ENCODE assay signal across 11 cellular contexts in genomic region chr12:116164976-116165425, GRCh38.
DNase-seq lines count a peak whose midpoint lies in the region; ATAC-seq, FAIRE-seq and TF ChIP-seq lines count a peak whose summit lies in the region.
"Had no signal": no experiment of that assay in that cellular context is flagged by ENCODE, and none has a peak within 500 bp of the region (broad histone marks: within the 10 kb centered on the region; RNA-seq: fewer than 3 reads in every experiment).

No MANE protein-coding gene starts in this region.

- no peaks in the 10 kb centered on the region for H3K36me3 Mint-ChIP-seq in activated naive CD4-positive, alpha-beta T cell treated with anti-CD3 and anti-CD28 coated beads, Interleukin-2, amount 50 U/mL, for 24 hours
- H3K36me3 Mint-ChIP-seq in activated T-helper 17 cell treated with anti-CD3 and anti-CD28 coated beads, Interleukin-2, amount 50 U/mL, for 72 hours (ENCODE audit: low read depth): no peaks in the 10 kb centered on the region
- no peaks in the 10 kb centered on the region for H3K36me3 Mint-ChIP-seq in type B pancreatic cell

- peak overlapping the region; percentile 35 for H3K4me2 ChIP-seq in keratinocyte (ENCODE audit: control insufficient read depth, extremely low read depth, insufficient read depth, low read depth, low read length)

- WGBS in spleen, 5 donors: 86 to 94% (median 89%) methylated on average over 4 of the region's 4 CpGs

- peaks cover 13% of the 10 kb centered on the region for H4K20me1 ChIP-seq in keratinocyte (ENCODE audit: control insufficient read depth, extremely low read depth, insufficient read depth, low read length)

- dilution Hi-C loops in keratinocyte (cut with MboI; ENCODE audit: extremely low pct_ligation_motif_present, low sequenced_read_pairs): no loop called here

- H2AFZ ChIP-seq in keratinocyte (ENCODE audit: control insufficient read depth, low read length): no peak overlapping the region

- TF ChIP-seq CTCF in keratinocyte (optimal IDR thresholded peaks at IDR 0.05 in 1 of 3, IDR thresholded peaks at IDR 0.05 in 1 of 3, conservative IDR thresholded peaks at IDR 0.05 in 1 of 3; ENCODE audit: extremely low read depth in 1 of 3, insufficient read depth in 2 of 3, low read length in 3 of 3) (no peak), type B pancreatic cell (conservative IDR thresholded peaks at IDR 0.05) (no peak), spleen (IDR thresholded peaks at IDR 0.05 in 8 of 11, conservative IDR thresholded peaks at IDR 0.05 in 3 of 11) (no peak)

- H3K27ac Mint-ChIP-seq in activated naive CD4-positive, alpha-beta T cell treated with anti-CD3 and anti-CD28 coated beads, Interleukin-2, amount 50 U/mL, for 24 hours: peak overlapping the region; percentile 65
- peak overlapping the region; percentile 1 for H3K27ac Mint-ChIP-seq in activated T-helper 17 cell treated with anti-CD3 and anti-CD28 coated beads, Interleukin-2, amount 50 U/mL, for 72 hours
- peak overlapping the region; percentile 43 for H3K27ac Mint-ChIP-seq in type B pancreatic cell

- ATAC-seq in activated T-helper 17 cell treated with anti-CD3 and anti-CD28 coated beads, Interleukin-2, amount 50 U/mL, for 72 hours (replicated peaks): peak; percentile 91
- ATAC-seq in GM21717 (IDR thresholded peaks at IDR 0.05; ENCODE audit: unreplicated experiment) (no peak), GM19035 (IDR thresholded peaks at IDR 0.05; ENCODE audit: unreplicated experiment) (no peak)

- H3K4me3 Mint-ChIP-seq in activated naive CD4-positive, alpha-beta T cell treated with anti-CD3 and anti-CD28 coated beads, Interleukin-2, amount 50 U/mL, for 24 hours: peak overlapping the region; percentile 28
- H3K4me3 Mint-ChIP-seq in activated T-helper 17 cell treated with anti-CD3 and anti-CD28 coated beads, Interleukin-2, amount 50 U/mL, for 72 hours: peak overlapping the region; percentile 24
- no peak overlapping the region for H3K4me3 Mint-ChIP-seq in type B pancreatic cell

- no peak overlapping the region for H3K9ac ChIP-seq in keratinocyte (ENCODE audit: control insufficient read depth, extremely low read depth, insufficient read depth, low read length)

- no peaks in the 10 kb centered on the region for H3K9me3 Mint-ChIP-seq in activated naive CD4-positive, alpha-beta T cell treated with anti-CD3 and anti-CD28 coated beads, Interleukin-2, amount 50 U/mL, for 24 hours
- H3K9me3 Mint-ChIP-seq in activated T-helper 17 cell treated with anti-CD3 and anti-CD28 coated beads, Interleukin-2, amount 50 U/mL, for 72 hours: no peaks in the 10 kb centered on the region
- H3K9me3 Mint-ChIP-seq in type B pancreatic cell: no peaks in the 10 kb centered on the region

- intact Hi-C loops in spleen (cut with DNase I; ENCODE audit: low total_unique reads): no loop called here

- H3K27me3 Mint-ChIP-seq in activated naive CD4-positive, alpha-beta T cell treated with anti-CD3 and anti-CD28 coated beads, Interleukin-2, amount 50 U/mL, for 24 hours: no peaks in the 10 kb centered on the region
- no peaks in the 10 kb centered on the region for H3K27me3 Mint-ChIP-seq in activated T-helper 17 cell treated with anti-CD3 and anti-CD28 coated beads, Interleukin-2, amount 50 U/mL, for 72 hours
- no peaks in the 10 kb centered on the region for H3K27me3 Mint-ChIP-seq in type B pancreatic cell

- TF ChIP-seq POLR2A in spleen (IDR thresholded peaks at IDR 0.05): no peak

- H3K79me2 ChIP-seq in keratinocyte (ENCODE audit: control insufficient read depth, insufficient read depth, low read length): peaks cover 89% of the 10 kb centered on the region

- H3K9me3 ChIP-seq in keratinocyte (ENCODE audit: control insufficient read depth, low read depth, low read length): no peaks in the 10 kb centered on the region
- H3K9me3 ChIP-seq in spleen: no peaks in the 10 kb centered on the region
- H3K9me3 ChIP-seq: colonic mucosa, thyroid gland had no signal

- H3K4me1 ChIP-seq in keratinocyte (ENCODE audit: control insufficient read depth, extremely low read depth, insufficient read depth, low read length) (peaks cover 31% of the 10 kb centered on the region), spleen (peaks cover 14 to 99% (median 48%) of the 10 kb centered on the region in 6 donors)

- FAIRE-seq in keratinocyte (lab: Jason Lieb, UNC): peak; percentile 74

- H3K4me1 Mint-ChIP-seq in activated naive CD4-positive, alpha-beta T cell treated with anti-CD3 and anti-CD28 coated beads, Interleukin-2, amount 50 U/mL, for 24 hours: peaks cover 63% of the 10 kb centered on the region
- peaks cover 17% of the 10 kb centered on the region for H3K4me1 Mint-ChIP-seq in activated T-helper 17 cell treated with anti-CD3 and anti-CD28 coated beads, Interleukin-2, amount 50 U/mL, for 72 hours
- H3K4me1 Mint-ChIP-seq in type B pancreatic cell (ENCODE audit: unreplicated experiment): peaks cover 39% of the 10 kb centered on the region

- no peaks in the 10 kb centered on the region for H3K36me3 ChIP-seq in keratinocyte (ENCODE audit: control insufficient read depth in 2 of 2, extremely low read depth in 1 of 2, insufficient read depth in 2 of 2, low read length in 2 of 2)
- no peaks in the 10 kb centered on the region for H3K36me3 ChIP-seq in spleen
- H3K36me3 ChIP-seq: colonic mucosa, thyroid gland had no signal

- H3K27me3 ChIP-seq in keratinocyte (ENCODE audit: control insufficient read depth, extremely low read depth, insufficient read depth, low read length) (no peaks in the 10 kb centered on the region), spleen (replicated peaks in 1 of 7) (no peaks in the 10 kb centered on the region)
- H3K27me3 ChIP-seq: colonic mucosa, thyroid gland had no signal

- H3K9me1 ChIP-seq in keratinocyte (ENCODE audit: control insufficient read depth, extremely low read depth, insufficient read depth, low read length): peaks cover 6% of the 10 kb centered on the region

- H3K27ac ChIP-seq in keratinocyte (ENCODE audit: control insufficient read depth, insufficient read depth, low read length) (peak overlapping the region; percentile 33), spleen (peak overlapping the region in 1 of 8 donors; percentile 5)
- H3K27ac ChIP-seq: colonic mucosa, thyroid gland had no signal

- H3K4me3 ChIP-seq in keratinocyte (ENCODE audit: control insufficient read depth in 2 of 3, extremely low read depth in 1 of 3, insufficient read depth in 2 of 3, low read depth in 1 of 3, low read length in 3 of 3) (no peak overlapping the region), spleen (no peak overlapping the region)
- H3K4me3 ChIP-seq: colonic mucosa, thyroid gland had no signal

- no peak for DNase-seq in activated naive CD4-positive, alpha-beta T cell treated with anti-CD3 and anti-CD28 coated beads, Interleukin-2, amount 50 U/mL, for 16 hours
- DNase-seq in keratinocyte (ENCODE audit: low read depth, low spot score) (peak; percentile 45), type B pancreatic cell (ENCODE audit: extremely low spot score, unreplicated experiment) (no peak), spleen (no peak)
- DNase-seq: activated CD4-positive, alpha-beta T cell treated with anti-CD3 and anti-CD28 coated beads for 48 hours; colonic mucosa; thyroid gland had no signal

Comparison
In these comparisons a context has a peak if more than half of its experiments do, and no peak if none do; other contexts are left out.
1. H3K27ac Mint-ChIP-seq: peak in every context shown above with its lines; median percentile 65 in activated naive CD4-positive, alpha-beta T cell treated with anti-CD3 and anti-CD28 coated beads, Interleukin-2, amount 50 U/mL, for 24 hours; 43 in type B pancreatic cell; 1 in activated T-helper 17 cell treated with anti-CD3 and anti-CD28 coated beads, Interleukin-2, amount 50 U/mL, for 72 hours.